In genomic region chr9:14185016-14185415, GRCh38 we compare ENCODE assay signal across 34 cellular contexts.
"Had no signal": no experiment of that assay in that cellular context is flagged by ENCODE, and none has a peak within 500 bp of the region (broad histone marks: within the 10 kb centered on the region; RNA-seq: fewer than 3 reads in every experiment).

No MANE protein-coding gene starts in this region.

- H3K9me3 ChIP-seq: MG63 had no signal

- H3K4me2 ChIP-seq: KMS-11 had no signal

- H3K9ac ChIP-seq: KMS-11 had no signal

- H3K27me3 ChIP-seq: MG63 had no signal

- DNase-seq: Karpas-422, Kasumi-1, KG1, MG63, MM.1S, MV-4-11, NCI-H1048, NCI-H1092, NCI-H1092 treated with DMSO at 0.1 percent for 48 hours, NCI-H1105, NCI-H1105 treated with DMSO at 0.1 percent for 48 hours, NCI-H1417, NCI-H1417 treated with DMSO at 0.1 percent for 48 hours, NCI-H1436, NCI-H1436 treated with DMSO at 0.1 percent for 48 hours, NCI-H146, NCI-H1694, NCI-H1694 treated with DMSO at 0.1 percent for 48 hours, NCI-H187, NCI-H187 treated with DMSO at 0.1 percent for 48 hours, NCI-H1930, NCI-H2029, NCI-H2029 treated with DMSO at 0.1 percent for 48 hours, NCI-H2081, NCI-H2081 treated with DMSO at 0.1 percent for 48 hours, NCI-H2107, NCI-H2171, NCI-H2171 treated with DMSO at 0.1 percent for 48 hours, NCI-H2227 treated with DMSO at 0.1 percent for 48 hours, NCI-H226, NCI-H345, NCI-H446, NCI-H446 treated with DMSO at 0.1 percent for 48 hours had no signal

- H3K27ac ChIP-seq: KMS-11 had no signal

- H3K4me3 ChIP-seq: MG63 had no signal
